ENCODE assay signal across 21 cellular contexts in the genomic region with DNA sequence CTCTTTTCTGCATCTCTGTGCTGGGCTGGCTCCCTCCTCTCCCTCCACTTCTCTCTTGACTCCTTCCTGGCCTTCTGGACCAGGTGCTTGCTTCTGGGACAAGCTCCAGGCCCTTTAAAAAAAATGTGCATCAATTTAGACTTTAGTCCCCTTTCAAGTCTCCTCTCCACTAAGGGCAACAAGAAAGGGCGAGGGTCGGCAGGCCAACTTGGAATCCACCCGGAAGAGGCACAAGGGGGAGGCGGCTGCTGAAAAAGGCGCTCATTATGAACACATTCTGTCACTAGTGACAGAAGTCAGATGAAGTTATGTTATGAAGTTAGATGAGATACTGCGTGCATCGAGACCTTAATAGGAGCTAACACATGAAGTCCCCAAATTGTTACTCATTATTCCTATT.
"Had no signal": no experiment of that assay in that cellular context is flagged by ENCODE, and none has a peak within 500 bp of the region (broad histone marks: within the 10 kb centered on the region; RNA-seq: fewer than 3 reads in every experiment).

No MANE protein-coding gene starts in this region.

- DNase-seq: activated CD4-positive, alpha-beta T cell treated with anti-CD3 and anti-CD28 coated beads, Interleukin-2, amount 10 ng/mL, durations not matched to agents 7 days and 5 days; activated CD4-positive, CD25-positive, alpha-beta regulatory T cell treated with anti-CD3 and anti-CD28 coated beads, Interleukin-2, amount 50 U/mL, for 72 hours; activated naive CD4-positive, alpha-beta T cell treated with anti-CD3 and anti-CD28 coated beads for 36 hours; activated naive CD8-positive, alpha-beta T cell treated with anti-CD3 and anti-CD28 coated beads for 36 hours; effector CD8-positive, alpha-beta T cell; erythroblast; glutamatergic neuron; left ventricle myocardium inferior; spleen; stimulated activated naive CD4-positive, alpha-beta T cell; T-helper 17 cell had no signal

- H3K36me3 Mint-ChIP-seq: activated naive CD8-positive, alpha-beta T cell treated with anti-CD3 and anti-CD28 coated beads for 36 hours; type B pancreatic cell had no signal

- H3K27ac Mint-ChIP-seq: activated CD4-positive, alpha-beta T cell treated with anti-CD3 and anti-CD28 coated beads, Interleukin-2, amount 10 ng/mL, durations not matched to agents 7 days and 5 days; activated naive CD4-positive, alpha-beta T cell treated with anti-CD3 and anti-CD28 coated beads for 36 hours; activated naive CD8-positive, alpha-beta T cell treated with anti-CD3 and anti-CD28 coated beads for 36 hours; nephron; progenitor cell of endocrine pancreas; T-helper 17 cell; type B pancreatic cell had no signal

- H3K4me1 Mint-ChIP-seq: nephron had no signal

- H3K9me3 Mint-ChIP-seq: activated CD4-positive, alpha-beta T cell treated with anti-CD3 and anti-CD28 coated beads, Interleukin-2, amount 10 ng/mL, durations not matched to agents 7 days and 5 days; activated naive CD4-positive, alpha-beta T cell treated with anti-CD3 and anti-CD28 coated beads for 36 hours; activated naive CD8-positive, alpha-beta T cell treated with anti-CD3 and anti-CD28 coated beads for 36 hours; nephron; type B pancreatic cell had no signal

- H3K9me3 ChIP-seq: adrenal gland, body of pancreas, gastrocnemius medialis, left ventricle myocardium inferior, neutrophil, ovary, spleen, thoracic aorta had no signal

- H3K27ac ChIP-seq: adrenal gland, body of pancreas, left ventricle myocardium inferior, ovary, spleen, thoracic aorta had no signal

- H3K4me3 ChIP-seq: adrenal gland, body of pancreas, gastrocnemius medialis, left ventricle myocardium inferior, ovary, spleen, thoracic aorta had no signal

- H3K4me3 Mint-ChIP-seq: activated CD4-positive, alpha-beta T cell treated with anti-CD3 and anti-CD28 coated beads, Interleukin-2, amount 10 ng/mL, durations not matched to agents 7 days and 5 days; activated naive CD4-positive, alpha-beta T cell treated with anti-CD3 and anti-CD28 coated beads for 36 hours; activated naive CD8-positive, alpha-beta T cell treated with anti-CD3 and anti-CD28 coated beads for 36 hours; nephron; T-helper 17 cell; type B pancreatic cell had no signal

- H3K36me3 ChIP-seq: adrenal gland, gastrocnemius medialis, left ventricle myocardium inferior, neutrophil, ovary, spleen, thoracic aorta had no signal

- ATAC-seq: body of pancreas, SK-N-SH treated with all-trans-retinoic acid at 6 μM for 48 hours, T-helper 17 cell had no signal

- H3K27me3 ChIP-seq: adrenal gland, body of pancreas, gastrocnemius medialis, neutrophil, ovary had no signal
